26 cellular contexts compared by ENCODE assay signal in genomic region chr5:114261989-114262388, GRCh38.
DNase-seq lines count a peak whose midpoint lies in the region; ATAC-seq, FAIRE-seq and TF ChIP-seq lines count a peak whose summit lies in the region.
"Had no signal": no experiment of that assay in that cellular context is flagged by ENCODE, and none has a peak within 500 bp of the region (broad histone marks: within the 10 kb centered on the region; RNA-seq: fewer than 3 reads in every experiment).

No MANE protein-coding gene starts in this region.

- TF ChIP-seq RAD21 in HepG2 (CRISPR knock-in tag; IDR thresholded peaks at IDR 0.05) (no peak), K562 (CRISPR knock-in tag; conservative IDR thresholded peaks at IDR 0.05 in 1 of 2, IDR thresholded peaks at IDR 0.05 in 1 of 2) (no peak)

- H3K4me1 ChIP-seq in HepG2 (ENCODE audit: insufficient read depth, low read length) (no peaks in the 10 kb centered on the region), right lobe of liver (no peaks in the 10 kb centered on the region), K562 (replicated peaks in 1 of 2; ENCODE audit: control insufficient read depth in 2 of 2, insufficient read depth in 2 of 2, low read length in 2 of 2) (no peaks in the 10 kb centered on the region)
- H3K4me1 ChIP-seq: BE2C, BLaER1 had no signal

- H3K9ac ChIP-seq in HepG2 (ENCODE audit: insufficient read depth, low read depth, low read length), result no peak overlapping the region
- no peak overlapping the region for H3K9ac ChIP-seq in K562 (ENCODE audit: insufficient read depth in 1 of 2, low read depth in 2 of 2, low read length in 2 of 2)
- H3K9ac ChIP-seq: BLaER1 had no signal

- H3K36me3 Mint-ChIP-seq in HFFc6 (ENCODE audit: low read depth), result peaks cover 32% of the 10 kb centered on the region
- H3K36me3 Mint-ChIP-seq: CD14-positive monocyte; CD4-positive, alpha-beta memory T cell; CD4-positive, CD25-positive, alpha-beta regulatory T cell; CD8-positive, alpha-beta memory T cell had no signal

- whole genome bisulfite sequencing in HepG2 (ENCODE audit: low lambda C conversion rate), result 4% methylated on average over 3 of the region's 3 CpGs
- WGBS in right lobe of liver (ENCODE audit: insufficient coverage, low coverage, low lambda C conversion rate, missing lambda C conversion rate), result 13% methylated on average over 3 of the region's 3 CpGs
- 0% methylated on average over 3 of the region's 3 CpGs for WGBS in K562 (ENCODE audit: insufficient coverage, low coverage, missing lambda C conversion rate)

- intact Hi-C loops in HepG2 (cut with micrococcal nuclease; ENCODE audit: unreplicated experiment), result no loop called here
- intact Hi-C loops in right lobe of liver (cut with DNase I), result no loop called here
- intact Hi-C loops in K562 (cut with micrococcal nuclease), result no loop called here

- BruUV-seq in HepG2 (replicated peaks; lab: Mats Ljungman, UMichigan) (no TSS peak), K562 (replicated peaks; lab: Mats Ljungman, UMichigan) (no TSS peak)

- no peaks in the 10 kb centered on the region for H3K27me3 Mint-ChIP-seq in HFFc6 (ENCODE audit: insufficient read depth)
- H3K27me3 Mint-ChIP-seq: CD4-positive, alpha-beta memory T cell; CD4-positive, CD25-positive, alpha-beta regulatory T cell; CD8-positive, alpha-beta memory T cell had no signal

- H2AFZ ChIP-seq in HepG2 (ENCODE audit: low read length) (no peak overlapping the region), K562 (ENCODE audit: low read depth, low read length) (no peak overlapping the region)

- peaks cover 69% of the 10 kb centered on the region for H3K4me1 Mint-ChIP-seq in HFFc6 (ENCODE audit: low read depth)
- H3K4me1 Mint-ChIP-seq: CD14-positive monocyte; CD4-positive, alpha-beta memory T cell; CD4-positive, CD25-positive, alpha-beta regulatory T cell; CD8-positive, alpha-beta memory T cell had no signal

- H3K4me3 ChIP-seq in HepG2 (replicated peaks in 1 of 3; ENCODE audit: insufficient read depth in 1 of 3, low read depth in 2 of 3, low read length in 3 of 3) (no peak overlapping the region), right lobe of liver (no peak overlapping the region), K562 (no peak overlapping the region)
- H3K4me3 ChIP-seq: BLaER1, GM12878 had no signal

- H4K20me1 ChIP-seq in HepG2 (ENCODE audit: insufficient read depth, low read length), result no peaks in the 10 kb centered on the region
- H4K20me1 ChIP-seq in K562 (replicated peaks; ENCODE audit: control insufficient read depth, insufficient read depth, low read length), result no peaks in the 10 kb centered on the region
- H4K20me1 ChIP-seq: BLaER1 had no signal

- H3K27me3 ChIP-seq in HepG2 (ENCODE audit: control insufficient read depth in 1 of 2, insufficient read depth in 2 of 2, low read length in 2 of 2) (no peaks in the 10 kb centered on the region), right lobe of liver (no peaks in the 10 kb centered on the region), K562 (ENCODE audit: control insufficient read depth in 2 of 2, insufficient read depth in 2 of 2, low read length in 2 of 2) (no peaks in the 10 kb centered on the region)
- H3K27me3 ChIP-seq: BE2C, BLaER1 had no signal

- in situ Hi-C loops in HepG2 (cut with HindIII; ENCODE audit: extremely low pct_ligation_motif_present, low pct_unique_long_range_greater_than_20kb), result no loop called here
- in situ Hi-C loops in K562 (cut with MboI), result no loop called here

- peak overlapping the region; percentile 28; the same call in 1 of the 2 replicates for H3K27ac Mint-ChIP-seq in HFFc6
- H3K27ac Mint-ChIP-seq: CD14-positive monocyte; CD4-positive, alpha-beta memory T cell; CD4-positive, CD25-positive, alpha-beta regulatory T cell; CD8-positive, alpha-beta memory T cell had no signal

- FAIRE-seq in HepG2 (lab: Jason Lieb, UNC) (no peak), K562 (lab: Jason Lieb, UNC) (no peak)
- FAIRE-seq: GM12878, GM12892, GM18507 had no signal

- H3K4me2 ChIP-seq in HepG2 (ENCODE audit: low read depth, low read length) (no peak overlapping the region), K562 (ENCODE audit: insufficient read depth, low read length) (no peak overlapping the region)
- H3K4me2 ChIP-seq: BLaER1 had no signal

- H3K4me3 Mint-ChIP-seq in HFFc6, result no peak overlapping the region; the same call in 1 of the 2 replicates
- H3K4me3 Mint-ChIP-seq: CD14-positive monocyte; CD4-positive, alpha-beta memory T cell; CD4-positive, CD25-positive, alpha-beta regulatory T cell; CD8-positive, alpha-beta memory T cell had no signal

- H3K9me1 ChIP-seq in K562 (ENCODE audit: control insufficient read depth, insufficient read depth, low read length), result no peaks in the 10 kb centered on the region

- H3K36me3 ChIP-seq in HepG2 (replicated peaks in 1 of 2; ENCODE audit: control insufficient read depth in 1 of 2, insufficient read depth in 2 of 2, low read length in 2 of 2) (no peaks in the 10 kb centered on the region), right lobe of liver (no peaks in the 10 kb centered on the region), K562 (ENCODE audit: control insufficient read depth, insufficient read depth, low read length) (no peaks in the 10 kb centered on the region)
- H3K36me3 ChIP-seq: BE2C, BLaER1 had no signal

- no peaks in the 10 kb centered on the region for H3K9me3 Mint-ChIP-seq in HFFc6

- no peak for DNase-seq in HepG2 (ENCODE audit: low spot score)
- no peak for DNase-seq in right lobe of liver
- DNase-seq in HFFc6, result no peak
- DNase-seq in K562 (ENCODE audit: extremely low read depth in 1 of 4, low spot score in 3 of 4), result no peak
- no peak for DNase-seq in NCI-H2196 treated with DMSO at 0.1 percent for 48 hours (lab: John Stamatoyannopoulos, UW; ENCODE audit: unreplicated experiment)
- DNase-seq in NOMO-1 treated with DMSO at 0.1 percent for 48 hours (lab: John Stamatoyannopoulos, UW; ENCODE audit: unreplicated experiment), result no peak
- no peak for DNase-seq in stimulated activated naive CD8-positive, alpha-beta T cell treated with anti-CD3 and anti-CD28 coated beads, Interleukin-15, Interleukin-2, amounts not matched to agents 100 U/mL and 50 U/mL, for 24 hours
- DNase-seq: ACHN; BE2C; CD4-positive, alpha-beta memory T cell; CD4-positive, CD25-positive, alpha-beta regulatory T cell; CD8-positive, alpha-beta memory T cell; COR-L47; DMS 273 treated with DMSO at 0.1 percent for 48 hours; DMS153; DMS53; DMS79; DND-41; EL; GDM1 had no signal

- H3K27ac ChIP-seq in HepG2 (ENCODE audit: extremely low read length, insufficient read depth, low read length) (no peak overlapping the region), right lobe of liver (no peak overlapping the region), K562 (ENCODE audit: extremely low read depth, low read depth, low read length) (no peak overlapping the region)
- H3K27ac ChIP-seq: 22Rv1, BLaER1 had no signal

- no peak for TF ChIP-seq CTCF in HepG2 (CRISPR knock-in tag; IDR thresholded peaks at IDR 0.05)
- TF ChIP-seq CTCF in right lobe of liver (IDR thresholded peaks at IDR 0.05), result no peak
- TF ChIP-seq CTCF in HFFc6 (IDR thresholded peaks at IDR 0.05), result no peak
- TF ChIP-seq CTCF in K562 (IDR thresholded peaks at IDR 0.05 in 2 of 3, conservative IDR thresholded peaks at IDR 0.05 in 1 of 3; ENCODE audit: insufficient read depth in 2 of 3, low read depth in 1 of 3, low read length in 3 of 3), result no peak

- POLR2A ChIA-PET in HepG2 (lab: Yijun Ruan, JAX) (no interaction called here), K562 (lab: Yijun Ruan, JAX) (no interaction called here)

- H3K9me3 ChIP-seq in HepG2 (ENCODE audit: low read length) (no peaks in the 10 kb centered on the region), right lobe of liver (no peaks in the 10 kb centered on the region), K562 (replicated peaks; ENCODE audit: control insufficient read depth, insufficient read depth, low read depth, low read length) (no peaks in the 10 kb centered on the region)
- H3K9me3 ChIP-seq: BE2C, BLaER1 had no signal

- no peak for ATAC-seq in HepG2
- ATAC-seq in right lobe of liver, result no peak
- ATAC-seq in K562, result no peak
- no peak for ATAC-seq in stimulated activated naive CD8-positive, alpha-beta T cell treated with anti-CD3 and anti-CD28 coated beads, Interleukin-15, Interleukin-2, amounts not matched to agents 100 U/mL and 50 U/mL, for 24 hours
- ATAC-seq: GM12878 had no signal

- H3K79me2 ChIP-seq in HepG2 (ENCODE audit: insufficient read depth, low read length) (no peaks in the 10 kb centered on the region), K562 (ENCODE audit: control insufficient read depth, insufficient read depth, low read length) (no peaks in the 10 kb centered on the region)

- TF ChIP-seq POLR2A in HepG2 (IDR thresholded peaks at IDR 0.05; ENCODE audit: insufficient read depth in 1 of 2, low read depth in 2 of 2, low read length in 2 of 2), result no peak
- TF ChIP-seq POLR2A in right lobe of liver (IDR thresholded peaks at IDR 0.05), result no peak
- no peak for TF ChIP-seq POLR2A in K562 (conservative IDR thresholded peaks at IDR 0.05)

- CTCF ChIA-PET in HepG2 (lab: Yijun Ruan, JAX; ENCODE audit: low intra/inter-chr PET ratio, low total read pairs) (no interaction called here), K562 (lab: Yijun Ruan, JAX; ENCODE audit: low intra/inter-chr PET ratio) (no interaction called here)

- TF ChIP-seq EP300 in HepG2 (IDR thresholded peaks at IDR 0.05; ENCODE audit: low read depth in 2 of 2, low read length in 2 of 2) (no peak), HepG2 (CRISPR knock-in tag; IDR thresholded peaks at IDR 0.05; ENCODE audit: borderline replicate concordance) (no peak), K562 (IDR thresholded peaks at IDR 0.05; ENCODE audit: low read length) (no peak)

TF ChIP-seq in HepG2, 621 proteins besides CTCF, POLR2A, EP300 and RAD21:
- TF ChIP-seq ZNF234 (CRISPR knock-in tag; conservative IDR thresholded peaks at IDR 0.05) (no peak), MAFK (conservative IDR thresholded peaks at IDR 0.05 in 1 of 2, IDR thresholded peaks at IDR 0.05 in 1 of 2; ENCODE audit: low read length in 2 of 2) (peak; percentile 64 to 84), MAFF (IDR thresholded peaks at IDR 0.05; ENCODE audit: low read depth, low read length) (peak; percentile 68)

TF ChIP-seq in K562, 482 proteins besides CTCF, POLR2A, EP300 and RAD21 (continues in another document):
- TF ChIP-seq NFXL1 (CRISPR knock-in tag; IDR thresholded peaks at IDR 0.05) (no peak), MAFF (IDR thresholded peaks at IDR 0.05; ENCODE audit: low read length) (peak; percentile 23; the same call in 1 of the 2 replicates), C11orf30 (IDR thresholded peaks at IDR 0.05; ENCODE audit: low read depth) (peak; percentile 4; the same call in 1 of the 2 replicates), LCOR (CRISPR knock-in tag; IDR thresholded peaks at IDR 0.05) (no peak), ZNF586 (CRISPR knock-in tag; conservative IDR thresholded peaks at IDR 0.05) (no peak)

Comparison
In these comparisons a context has a peak if more than half of its experiments do, and no peak if none do; other contexts are left out.
1. Of the 241 proteins assayed by ChIP-seq in both HepG2 and K562: peak only in HepG2: MAFK; only in K562: none; in both: MAFF; in neither: 239.